In the genomic region with DNA sequence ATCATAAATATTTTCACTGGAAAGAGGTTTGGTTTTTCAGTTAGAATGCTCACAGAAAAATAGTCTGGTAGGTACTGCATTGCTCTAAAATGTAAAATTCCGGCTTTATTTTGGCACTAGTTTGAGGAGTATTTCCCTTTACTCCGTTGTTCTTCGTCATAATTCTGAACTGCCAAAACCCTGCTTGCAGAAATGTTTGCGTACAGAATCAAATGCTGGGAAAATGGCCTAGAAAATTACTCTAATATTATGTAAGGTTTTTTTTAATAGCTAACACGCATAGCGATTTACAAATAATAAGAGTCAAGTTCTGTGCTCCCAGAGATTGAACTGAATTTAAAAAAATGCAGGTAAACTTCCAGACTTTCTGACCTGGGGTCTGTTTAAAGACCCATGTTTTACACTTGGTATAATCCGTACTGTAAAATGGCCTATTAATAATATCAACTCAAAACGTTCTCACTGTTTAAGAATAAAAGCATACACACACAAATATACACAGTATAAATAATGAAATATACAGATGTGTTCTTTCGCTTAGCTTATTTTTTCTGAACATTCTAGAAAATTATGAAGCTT, we compare ENCODE assay signal across 8 cellular contexts. TPM values are rescaled to one million over a fixed set of nuclear protein-coding genes. Genes with fewer than 3 reads are reported as not detected.
A peak's percentile ranks its signal among the peaks of the same experiment; 100 is the strongest.
DNase-seq lines count a peak whose midpoint lies in the region; ATAC-seq and TF ChIP-seq lines count a peak whose summit lies in the region.

No MANE protein-coding gene starts in this region.

- H3K27ac ChIP-seq in C4-2B, result peak overlapping the region; percentile 42; the same call in 1 of the 2 replicates

- intact Hi-C loops in dendritic cell treated with granulocyte-macrophage colony-stimulating factor and Interleukin-4, amounts not matched to agents 40 ng/mL and 50 ng/mL, for 4 days (cut with micrococcal nuclease), result loop anchor here (2.0 kb wide), 1 partner anchor 23 kb away; a partner anchor contains a TSS

- no peaks in the 10 kb centered on the region for H3K4me1 Mint-ChIP-seq in dendritic cell treated with granulocyte-macrophage colony-stimulating factor and Interleukin-4, amounts not matched to agents 40 ng/mL and 50 ng/mL, for 4 days (ENCODE audit: low read depth)
- H3K4me1 Mint-ChIP-seq in neural crest cell, result peaks cover 11% of the 10 kb centered on the region

- no peaks in the 10 kb centered on the region for H3K9me3 Mint-ChIP-seq in dendritic cell treated with granulocyte-macrophage colony-stimulating factor and Interleukin-4, amounts not matched to agents 40 ng/mL and 50 ng/mL, for 4 days
- H3K9me3 Mint-ChIP-seq in neural crest cell, result no peaks in the 10 kb centered on the region

- no peaks in the 10 kb centered on the region for H3K36me3 Mint-ChIP-seq in dendritic cell treated with granulocyte-macrophage colony-stimulating factor and Interleukin-4, amounts not matched to agents 40 ng/mL and 50 ng/mL, for 4 days (ENCODE audit: low read depth)
- no peaks in the 10 kb centered on the region for H3K36me3 Mint-ChIP-seq in neural crest cell (ENCODE audit: low read depth)

- TF ChIP-seq CTCF in C4-2B (conservative IDR thresholded peaks at IDR 0.05) (no peak), neural crest cell (conservative IDR thresholded peaks at IDR 0.05) (no peak)

- no peaks in the 10 kb centered on the region for H3K9me3 ChIP-seq in MG63

- peaks cover 9% of the 10 kb centered on the region for H3K27me3 Mint-ChIP-seq in dendritic cell treated with granulocyte-macrophage colony-stimulating factor and Interleukin-4, amounts not matched to agents 40 ng/mL and 50 ng/mL, for 4 days
- H3K27me3 Mint-ChIP-seq in neural crest cell (ENCODE audit: low read depth), result peaks cover 25% of the 10 kb centered on the region

- peak overlapping the region; percentile 86 for H3K4me3 Mint-ChIP-seq in dendritic cell treated with granulocyte-macrophage colony-stimulating factor and Interleukin-4, amounts not matched to agents 40 ng/mL and 50 ng/mL, for 4 days
- peak overlapping the region; percentile 87 for H3K4me3 Mint-ChIP-seq in neural crest cell

- DNase-seq in MG63 (no peak), neural crest cell (ENCODE audit: low read depth, low spot score) (no peak), 8988T (no peak), NCI-H2029 treated with DMSO at 0.1 percent for 48 hours (lab: John Stamatoyannopoulos, UW) (no peak)
- no peak for DNase-seq in stimulated activated CD4-positive, alpha-beta T cell treated with anti-CD3 and anti-CD28 coated beads, Interleukin-4, amount 100 ng/mL, for 4 hours

- no peaks in the 10 kb centered on the region for H3K36me3 ChIP-seq in MG63

- ATAC-seq in HG02981 (IDR thresholded peaks at IDR 0.05; ENCODE audit: unreplicated experiment), result no peak

- H3K27me3 ChIP-seq in MG63, result no peaks in the 10 kb centered on the region

- no peak overlapping the region for H3K27ac Mint-ChIP-seq in dendritic cell treated with granulocyte-macrophage colony-stimulating factor and Interleukin-4, amounts not matched to agents 40 ng/mL and 50 ng/mL, for 4 days
- H3K27ac Mint-ChIP-seq in neural crest cell (ENCODE audit: unreplicated experiment), result no peak overlapping the region

- peak overlapping the region; percentile 62 for H3K4me3 ChIP-seq in MG63

RNA-seq across cellular contexts. Expression of a gene that starts 23.6 kb away (rescaled TPM):
- 108 and 160 TPM in 2 replicates for total RNA-seq in MG63 (2014; rRNA removed; shearing (Covaris generic); ENCODE audit: low replicate concordance)
- 85.5 and 87.1 TPM in 2 replicates for total RNA-seq in neural crest cell
